Comparison of ENCODE assay signal across 8 cellular contexts in the genomic region with DNA sequence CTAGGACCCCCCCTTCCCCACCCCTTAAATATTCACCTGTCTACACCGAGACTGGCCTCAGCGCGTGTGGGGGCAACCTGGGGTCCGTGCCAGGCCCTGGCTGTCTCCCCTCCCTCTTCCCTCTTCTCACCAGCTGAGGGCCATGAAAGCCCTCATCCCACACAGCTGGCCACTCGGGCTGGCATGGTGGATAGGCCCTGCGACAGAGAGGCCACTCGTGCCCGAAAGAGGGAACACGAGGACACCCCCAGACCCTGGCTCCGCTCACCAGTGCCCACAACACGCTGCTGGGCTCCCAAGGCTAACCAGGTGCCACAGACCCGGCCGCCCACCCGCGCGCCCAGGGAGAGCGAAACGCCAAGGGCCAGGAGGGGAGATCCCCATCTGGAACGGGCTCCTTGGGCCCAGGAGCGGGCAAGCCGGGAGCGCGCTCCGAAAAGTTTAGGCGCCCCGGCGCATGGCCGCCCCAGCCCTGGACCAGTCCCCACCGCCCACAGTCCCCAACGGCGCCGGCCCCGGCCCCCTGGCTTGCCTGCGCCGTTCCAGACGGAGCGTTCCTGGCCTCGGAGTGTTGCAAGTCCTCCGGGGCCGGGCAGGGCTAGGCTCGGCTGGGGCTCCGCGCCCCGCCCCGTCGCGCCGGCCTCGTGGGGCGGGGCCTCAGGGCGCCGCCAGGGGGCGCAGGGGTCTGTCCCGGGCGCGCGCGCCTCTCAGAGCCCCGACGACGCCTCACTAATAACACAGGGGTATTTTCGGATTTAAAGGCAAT. TPM values are rescaled to one million over a fixed set of nuclear protein-coding genes. Genes with fewer than 3 reads are reported as not detected.
DNase-seq lines count a peak whose midpoint lies in the region; TF ChIP-seq lines count a peak whose summit lies in the region.

Gene TMBIM1 (minus strand): TSS at position 570 of the 766 bp plus-strand sequence. CDS start 10,362 bp downstream, outside the sequence.

- H3K9me3 Mint-ChIP-seq in activated CD4-positive, alpha-beta memory T cell treated with anti-CD3 and anti-CD28 coated beads for 36 hours: no peaks in the 10 kb centered on the region

- peaks cover 54% of the 10 kb centered on the region for H3K4me1 Mint-ChIP-seq in activated CD4-positive, alpha-beta memory T cell treated with anti-CD3 and anti-CD28 coated beads for 36 hours (ENCODE audit: low read depth)

- H3K27ac Mint-ChIP-seq in activated CD4-positive, alpha-beta memory T cell treated with anti-CD3 and anti-CD28 coated beads for 36 hours: peak within 1 kb of the TSS; percentile 89

- no peaks in the 10 kb centered on the region for H3K27me3 Mint-ChIP-seq in activated CD4-positive, alpha-beta memory T cell treated with anti-CD3 and anti-CD28 coated beads for 36 hours

- POLR2A ChIA-PET in HEK293T (lab: Yijun Ruan, JAX): interaction anchor here (1.5 kb wide), 1 partner anchor 17 kb away, joined by 5 read pairs; no protein-coding TSS in a partner anchor
- POLR2A ChIA-PET in activated CD4-positive, alpha-beta memory T cell treated with anti-CD3 and anti-CD28 coated beads for 36 hours (lab: Charles Lee): interaction anchor here (1.3 to 10.9 kb wide), 2 partner anchors 18 to 110 kb away, joined by 3 to 115 read pairs; partner anchors contain the start of genes AAMP and PNKD

- H3K36me3 Mint-ChIP-seq in activated CD4-positive, alpha-beta memory T cell treated with anti-CD3 and anti-CD28 coated beads for 36 hours: no peaks in the 10 kb centered on the region

- peak within 1 kb of the TSS; percentile 80 for H3K4me3 Mint-ChIP-seq in activated CD4-positive, alpha-beta memory T cell treated with anti-CD3 and anti-CD28 coated beads for 36 hours

- peak; percentile 75 for TF ChIP-seq CTCF in GM12873 (IDR thresholded peaks at IDR 0.05; ENCODE audit: insufficient read depth, low read depth, low read length, missing control alignments)

- CTCF ChIA-PET in HEK293T (lab: Yijun Ruan, JAX): interaction anchor here (0.6 to 4.3 kb wide), 7 partner anchors 15 to 688 kb away, joined by 3 to 30 read pairs (median 3); partner anchors contain the start of genes AAMP and PNKD
- CTCF ChIA-PET in activated CD4-positive, alpha-beta memory T cell treated with anti-CD3 and anti-CD28 coated beads for 36 hours (lab: Charles Lee): interaction anchor here (0.6 to 12.2 kb wide), 21 partner anchors 8 to 174 kb away, joined by 3 to 119 read pairs (median 5); partner anchors contain the start of genes AAMP, CATIP, CTDSP1 and PNKD

- intact Hi-C loops in activated CD4-positive, alpha-beta memory T cell treated with anti-CD3 and anti-CD28 coated beads for 36 hours (cut with micrococcal nuclease): loop anchor here (1.0 to 5.0 kb wide), 4 partner anchors 25 to 355 kb away; no protein-coding TSS in a partner anchor

- DNase-seq in HEK293T (ENCODE audit: extremely low spot score): peak; percentile 91
- DNase-seq in MV-4-11 (lab: John Stamatoyannopoulos, UW): peak; percentile 51
- DNase-seq in activated CD4-positive, alpha-beta memory T cell treated with anti-CD3 and anti-CD28 coated beads for 36 hours: peak; percentile 83
- DNase-seq in effector CD4-positive, alpha-beta T cell: peak; percentile 74
- peak; percentile 84 for DNase-seq in medulla oblongata (ENCODE audit: extremely low spot score)
- peak; percentile 63 for DNase-seq in stimulated activated CD8-positive, alpha-beta memory T cell treated with anti-CD3 and anti-CD28 coated beads, Interleukin-12 subunit alpha, Interleukin-12 subunit beta, amount 100 ng/mL, for 1 hour (ENCODE audit: low read depth)
- DNase-seq in cortex of kidney (lab: John Stamatoyannopoulos, UW): no peak

TF ChIP-seq in HEK293T, 16 proteins besides CTCF, POLR2A, EP300 and RAD21:
- no peak for TF ChIP-seq FOXM1 (IDR thresholded peaks at IDR 0.05; ENCODE audit: borderline replicate concordance)
- TF ChIP-seq ZNF384 (IDR thresholded peaks at IDR 0.05): no peak

RNA-seq across cellular contexts. Expression of gene TMBIM1, which starts in this region (rescaled TPM):
- total RNA-seq in activated CD4-positive, alpha-beta memory T cell treated with anti-CD3 and anti-CD28 coated beads for 36 hours: 10 to 100 TPM; 71.8 to 79.2 TPM
